Comparison of ENCODE assay signal across 14 cellular contexts in the genomic region with DNA sequence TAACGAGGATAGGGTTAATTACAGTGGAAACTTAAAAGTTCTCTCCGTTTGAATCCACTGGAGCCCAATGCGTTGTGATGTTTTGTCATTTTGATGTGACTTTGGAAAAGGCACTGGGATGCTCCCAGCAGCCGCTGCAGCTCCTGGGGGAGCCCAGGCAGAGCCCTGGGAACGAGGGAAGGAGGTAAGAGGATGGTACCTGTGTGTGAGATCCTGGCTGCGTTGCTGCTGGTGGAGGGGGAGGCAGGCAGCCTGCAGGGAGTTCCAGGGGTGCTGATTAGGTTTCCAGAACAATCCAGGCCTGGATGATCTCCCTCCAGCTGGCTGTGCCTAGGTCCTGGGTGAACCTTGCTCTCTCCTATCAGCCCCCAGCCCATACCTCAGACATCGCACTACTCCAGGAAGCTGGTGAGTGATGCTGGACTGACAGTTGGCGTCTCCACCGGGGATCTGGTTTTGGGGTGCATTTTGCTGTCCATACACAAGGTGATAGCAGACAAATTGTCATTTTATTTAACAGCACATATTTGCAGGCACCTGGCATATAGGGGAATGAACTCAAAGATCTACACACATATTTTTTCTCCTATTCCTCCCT.
DNase-seq lines count a peak whose midpoint lies in the region; ATAC-seq, FAIRE-seq and TF ChIP-seq lines count a peak whose summit lies in the region.
"Had no signal": no experiment of that assay in that cellular context is flagged by ENCODE, and none has a peak within 500 bp of the region (broad histone marks: within the 10 kb centered on the region; RNA-seq: fewer than 3 reads in every experiment).

No MANE protein-coding gene starts in this region.

- H4K20me1 ChIP-seq in GM23338 (replicated peaks; ENCODE audit: insufficient read depth) = no peaks in the 10 kb centered on the region
- no peaks in the 10 kb centered on the region for H4K20me1 ChIP-seq in HepG2 (ENCODE audit: insufficient read depth, low read length)

- DNase-seq in GM23338 (ENCODE audit: low spot score) = no peak
- peak; percentile 30 for DNase-seq in UCSD-AML1 (lab: John Stamatoyannopoulos, UW; ENCODE audit: unreplicated experiment)
- DNase-seq in HepG2 (ENCODE audit: low spot score) = no peak
- DNase-seq in trophoblast cell = no peak
- DNase-seq in foreskin keratinocyte = no peak
- DNase-seq in HUDEP-2 (lab: John Stamatoyannopoulos, UW; ENCODE audit: unreplicated experiment in 76 of 76) = no peak
- no peak for DNase-seq in T-helper 2 cell treated with Interferon-gamma antibody and Interleukin-4, amounts not matched to agents 5 μg/mL and 100 μg/mL, for 36 hours (ENCODE audit: low spot score)
- DNase-seq in CD4-positive, alpha-beta T cell = no peak
- DNase-seq: CD8-positive, alpha-beta memory T cell; DMS53; GF-D8 had no signal

- H3K4me2 ChIP-seq in GM23338 = no peak overlapping the region
- peak overlapping the region; percentile 95 for H3K4me2 ChIP-seq in HepG2 (ENCODE audit: low read depth, low read length)
- H3K4me2 ChIP-seq in trophoblast cell (ENCODE audit: low read length) = no peak overlapping the region

- in situ Hi-C loops in HepG2 (cut with HindIII; ENCODE audit: extremely low pct_ligation_motif_present, low pct_unique_long_range_greater_than_20kb) = loop anchor here (10.0 kb wide), 2 partner anchors 258 to 638 kb away; no protein-coding TSS in a partner anchor

- H3K9me3 ChIP-seq in HepG2 (ENCODE audit: low read length) = peaks cover 1% of the 10 kb centered on the region; the same call in 1 of the 2 replicates
- no peaks in the 10 kb centered on the region for H3K9me3 ChIP-seq in trophoblast cell (ENCODE audit: insufficient read depth, low read depth, low read length)
- H3K9me3 ChIP-seq in CD4-positive, alpha-beta T cell (ENCODE audit: control insufficient read depth, low read length) = no peaks in the 10 kb centered on the region

- TF ChIP-seq EP300 in HepG2 (IDR thresholded peaks at IDR 0.05; ENCODE audit: low read depth in 2 of 2, low read length in 2 of 2) (no peak), HepG2 (CRISPR knock-in tag; IDR thresholded peaks at IDR 0.05; ENCODE audit: borderline replicate concordance) (no peak)

- no peak overlapping the region for H2AK5ac ChIP-seq in trophoblast cell (ENCODE audit: low read length)

- no peak for FAIRE-seq in HepG2 (lab: Jason Lieb, UNC)
- FAIRE-seq: GM18507, H54 had no signal

- H3K14ac ChIP-seq in trophoblast cell (ENCODE audit: low read length) = no peak overlapping the region

- no peaks in the 10 kb centered on the region for H3F3A ChIP-seq in GM23338 (replicated peaks; ENCODE audit: low read depth)

- H3K27ac Mint-ChIP-seq in GM23338 = no peak overlapping the region
- H3K27ac Mint-ChIP-seq in T-helper 2 cell treated with Interferon-gamma antibody and Interleukin-4, amounts not matched to agents 5 μg/mL and 100 μg/mL, for 36 hours = no peak overlapping the region
- H3K27ac Mint-ChIP-seq in CD4-positive, alpha-beta T cell = no peak overlapping the region
- H3K27ac Mint-ChIP-seq: CD14-positive monocyte; CD8-positive, alpha-beta memory T cell had no signal

- no peak overlapping the region for H3K27ac ChIP-seq in GM23338 (ENCODE audit: low read depth)
- H3K27ac ChIP-seq in HepG2 (ENCODE audit: extremely low read length, insufficient read depth, low read length) = peak overlapping the region; percentile 97
- H3K27ac ChIP-seq in trophoblast cell (ENCODE audit: low read depth, low read length) = no peak overlapping the region
- H3K27ac ChIP-seq in foreskin keratinocyte = no peak overlapping the region
- H3K27ac ChIP-seq in CD4-positive, alpha-beta T cell (ENCODE audit: low read depth, low read length) = no peak overlapping the region

- no TSS peak for BruUV-seq in HepG2 (replicated peaks; lab: Mats Ljungman, UMichigan)

- peak in 1 of 2 experiments; percentile 59; a peak in 2 of 4 replicates for TF ChIP-seq POLR2A in HepG2 (IDR thresholded peaks at IDR 0.05; ENCODE audit: insufficient read depth in 1 of 2, low read depth in 2 of 2, low read length in 2 of 2)

- no peaks in the 10 kb centered on the region for H3K79me1 ChIP-seq in trophoblast cell (ENCODE audit: low read length)

- no peak for TF ChIP-seq RAD21 in HepG2 (CRISPR knock-in tag; IDR thresholded peaks at IDR 0.05)

- intact Hi-C loops in HepG2 (cut with micrococcal nuclease; ENCODE audit: unreplicated experiment) = loop anchor here (2.0 kb wide), 2 partner anchors 18 to 256 kb away; no protein-coding TSS in a partner anchor
- intact Hi-C loops in CD4-positive, alpha-beta T cell (cut with DNase I, micrococcal nuclease) = no loop called here

- 60% methylated on average over 7 of the region's 9 CpGs for WGBS in HepG2 (ENCODE audit: low lambda C conversion rate)
- no CpG with 5 or more reads among the region's 9 CpGs for WGBS in trophoblast cell (ENCODE audit: extremely low coverage, insufficient coverage, insufficient read length)

- no peak overlapping the region for H3K4me3 Mint-ChIP-seq in GM23338
- H3K4me3 Mint-ChIP-seq in T-helper 2 cell treated with Interferon-gamma antibody and Interleukin-4, amounts not matched to agents 5 μg/mL and 100 μg/mL, for 36 hours = no peak overlapping the region
- no peak overlapping the region for H3K4me3 Mint-ChIP-seq in CD4-positive, alpha-beta T cell
- H3K4me3 Mint-ChIP-seq: CD14-positive monocyte; CD8-positive, alpha-beta memory T cell had no signal

- H3K9ac ChIP-seq in HepG2 (ENCODE audit: insufficient read depth, low read depth, low read length) (peak overlapping the region; percentile 96), trophoblast cell (ENCODE audit: low read length) (no peak overlapping the region)

- H2BK5ac ChIP-seq in trophoblast cell (ENCODE audit: low read depth, low read length, poor library complexity) = no peak overlapping the region

- H3K79me2 ChIP-seq in GM23338 (replicated peaks; ENCODE audit: insufficient read depth) (no peaks in the 10 kb centered on the region), HepG2 (ENCODE audit: insufficient read depth, low read length) (peaks cover 31% of the 10 kb centered on the region), trophoblast cell (ENCODE audit: control insufficient read depth, insufficient read depth, low read length, poor library complexity) (no peaks in the 10 kb centered on the region)

- POLR2A ChIA-PET in HepG2 (lab: Yijun Ruan, JAX) = interaction anchor here (0.9 to 9.5 kb wide), 14 partner anchors 8 to 631 kb away, joined by 3 to 145 read pairs (median 8); a partner anchor contains a TSS
- POLR2A ChIA-PET in CD4-positive, alpha-beta T cell (lab: Charles Lee) = no interaction called here

- no peaks in the 10 kb centered on the region for H3K9me3 Mint-ChIP-seq in GM23338
- H3K9me3 Mint-ChIP-seq in T-helper 2 cell treated with Interferon-gamma antibody and Interleukin-4, amounts not matched to agents 5 μg/mL and 100 μg/mL, for 36 hours = no peaks in the 10 kb centered on the region
- no peaks in the 10 kb centered on the region for H3K9me3 Mint-ChIP-seq in CD4-positive, alpha-beta T cell
- H3K9me3 Mint-ChIP-seq: CD14-positive monocyte had no signal

- H3K23ac ChIP-seq in trophoblast cell (ENCODE audit: low read length) = no peak overlapping the region

- H3K36me3 ChIP-seq in GM23338 (ENCODE audit: insufficient read depth) (no peaks in the 10 kb centered on the region), HepG2 (replicated peaks in 1 of 2; ENCODE audit: control insufficient read depth in 1 of 2, insufficient read depth in 2 of 2, low read length in 2 of 2) (peaks cover 0 to 2% of the 10 kb centered on the region in 2 experiments; a peak in 3 of 5 replicates), trophoblast cell (ENCODE audit: control insufficient read depth in 1 of 2, insufficient read depth in 2 of 2, low read length in 2 of 2) (no peaks in the 10 kb centered on the region)

- peaks cover 28% of the 10 kb centered on the region for H3K4me1 Mint-ChIP-seq in GM23338
- no peaks in the 10 kb centered on the region for H3K4me1 Mint-ChIP-seq in T-helper 2 cell treated with Interferon-gamma antibody and Interleukin-4, amounts not matched to agents 5 μg/mL and 100 μg/mL, for 36 hours (ENCODE audit: low read depth)
- H3K4me1 Mint-ChIP-seq in CD4-positive, alpha-beta T cell (ENCODE audit: low read depth) = peaks cover 4% of the 10 kb centered on the region
- H3K4me1 Mint-ChIP-seq: CD8-positive, alpha-beta memory T cell had no signal

- H2BK120ac ChIP-seq in trophoblast cell (ENCODE audit: insufficient read depth, low read length, poor library complexity) = no peak overlapping the region

- H3K27me3 Mint-ChIP-seq in GM23338 (ENCODE audit: insufficient read depth, low read depth, poor library complexity) = no peaks in the 10 kb centered on the region
- H3K27me3 Mint-ChIP-seq in T-helper 2 cell treated with Interferon-gamma antibody and Interleukin-4, amounts not matched to agents 5 μg/mL and 100 μg/mL, for 36 hours (ENCODE audit: low read depth) = no peaks in the 10 kb centered on the region
- H3K27me3 Mint-ChIP-seq in CD4-positive, alpha-beta T cell = peaks cover 9% of the 10 kb centered on the region
- H3K27me3 Mint-ChIP-seq: CD8-positive, alpha-beta memory T cell had no signal

- peak overlapping the region; percentile 32 for H2BK12ac ChIP-seq in trophoblast cell (ENCODE audit: low read length)

- no peak overlapping the region for H4K91ac ChIP-seq in trophoblast cell (ENCODE audit: low read depth, low read length)

- H3K27me3 ChIP-seq in GM23338 (ENCODE audit: insufficient read depth) (no peaks in the 10 kb centered on the region), HepG2 (ENCODE audit: control insufficient read depth in 1 of 2, insufficient read depth in 2 of 2, low read length in 2 of 2) (no peaks in the 10 kb centered on the region; a peak in 1 of 5 replicates), trophoblast cell (ENCODE audit: insufficient read depth, low read length) (no peaks in the 10 kb centered on the region), foreskin keratinocyte (peaks cover 11% of the 10 kb centered on the region)
- no peaks in the 10 kb centered on the region for H3K27me3 ChIP-seq in CD4-positive, alpha-beta T cell (ENCODE audit: control insufficient read depth, insufficient read depth, low read length)

- H3K4me1 ChIP-seq in GM23338 (ENCODE audit: insufficient read depth) = peaks cover 4% of the 10 kb centered on the region
- H3K4me1 ChIP-seq in HepG2 (ENCODE audit: insufficient read depth, low read length) = peaks cover 92% of the 10 kb centered on the region
- peaks cover 7 to 18% of the 10 kb centered on the region in 2 experiments for H3K4me1 ChIP-seq in trophoblast cell (ENCODE audit: control insufficient read depth in 1 of 2, insufficient read depth in 2 of 2, low read length in 2 of 2)
- no peaks in the 10 kb centered on the region for H3K4me1 ChIP-seq in foreskin keratinocyte

- H4K12ac ChIP-seq in trophoblast cell (ENCODE audit: low read depth, low read length) = no peak overlapping the region

- peak overlapping the region; percentile 32; the same call in 1 of the 2 replicates for H2AFZ ChIP-seq in GM23338
- no peak overlapping the region for H2AFZ ChIP-seq in HepG2 (ENCODE audit: low read length)
- H2AFZ ChIP-seq in trophoblast cell (ENCODE audit: insufficient read depth, low read length, poor library complexity) = no peak overlapping the region

- no peaks in the 10 kb centered on the region for H3K36me3 Mint-ChIP-seq in GM23338 (ENCODE audit: low read depth)
- H3K36me3 Mint-ChIP-seq in T-helper 2 cell treated with Interferon-gamma antibody and Interleukin-4, amounts not matched to agents 5 μg/mL and 100 μg/mL, for 36 hours (ENCODE audit: low read depth) = no peaks in the 10 kb centered on the region
- no peaks in the 10 kb centered on the region for H3K36me3 Mint-ChIP-seq in CD4-positive, alpha-beta T cell (ENCODE audit: low read depth)
- H3K36me3 Mint-ChIP-seq: CD8-positive, alpha-beta memory T cell had no signal

- H3K9me2 ChIP-seq in GM23338 (ENCODE audit: insufficient read depth) = no peaks in the 10 kb centered on the region

- no peak; the same call in 2 of the 3 replicates for ATAC-seq in GM23338
- ATAC-seq in HepG2 = no peak
- no peak for ATAC-seq in foreskin keratinocyte
- no peak for ATAC-seq in CD4-positive, alpha-beta T cell (ENCODE audit: poor library complexity)

- no peak overlapping the region for H3K4ac ChIP-seq in trophoblast cell (ENCODE audit: low read depth, low read length)

- H4K8ac ChIP-seq in trophoblast cell (ENCODE audit: low read depth, low read length) = no peak overlapping the region

- TF ChIP-seq CTCF in GM23338 (conservative IDR thresholded peaks at IDR 0.05; ENCODE audit: low read depth in 2 of 2) (no peak), HepG2 (CRISPR knock-in tag; IDR thresholded peaks at IDR 0.05) (no peak), foreskin keratinocyte (conservative IDR thresholded peaks at IDR 0.05) (no peak)
- TF ChIP-seq CTCF in CD4-positive, alpha-beta T cell (IDR thresholded peaks at IDR 0.05) = no peak

- CTCF ChIA-PET in HepG2 (lab: Yijun Ruan, JAX; ENCODE audit: low intra/inter-chr PET ratio, low total read pairs) = no interaction called here
- CTCF ChIA-PET in CD4-positive, alpha-beta T cell (lab: Charles Lee) = no interaction called here

- no peak overlapping the region for H3K18ac ChIP-seq in trophoblast cell (ENCODE audit: low read length)

- H3K4me3 ChIP-seq in GM23338 = no peak overlapping the region
- H3K4me3 ChIP-seq in HepG2 (replicated peaks in 1 of 3; ENCODE audit: insufficient read depth in 1 of 3, low read depth in 2 of 3, low read length in 3 of 3) = peak overlapping the region; percentile 61 to 75 (median 73)
- H3K4me3 ChIP-seq in trophoblast cell (ENCODE audit: low read depth, low read length) = no peak overlapping the region

Comparison
In these comparisons a context has a peak if more than half of its experiments do, and no peak if none do; other contexts are left out.
1. H3K4me3 ChIP-seq: peak in HepG2 (3 of 3); none in GM23338 (single experiment) and trophoblast cell (single experiment).